ENCODE assay signal across 18 cellular contexts in genomic region chr2:5782103-5782502, GRCh38.
A peak's percentile ranks its signal among the peaks of the same experiment; 100 is the strongest.
DNase-seq lines count a peak whose midpoint lies in the region; ATAC-seq and TF ChIP-seq lines count a peak whose summit lies in the region.
"Had no signal": no experiment of that assay in that cellular context is flagged by ENCODE, and none has a peak within 500 bp of the region (broad histone marks: within the 10 kb centered on the region; RNA-seq: fewer than 3 reads in every experiment).

No MANE protein-coding gene starts in this region.

- no peaks in the 10 kb centered on the region for H3K9me2 ChIP-seq in PC-9 (ENCODE audit: insufficient read depth)

- no peak overlapping the region for H2BK5ac ChIP-seq in neuronal stem cell (ENCODE audit: low read length)

- DNase-seq in NCI-H345 (lab: John Stamatoyannopoulos, UW) (peak; percentile 4), NCI-H345 treated with DMSO at 0.1 percent for 48 hours (lab: John Stamatoyannopoulos, UW; ENCODE audit: unreplicated experiment) (no peak), H4 (ENCODE audit: low spot score) (peak; percentile 40), astrocyte of the hippocampus (ENCODE audit: low read depth, low spot score) (peak; percentile 31), neuronal stem cell (ENCODE audit: low spot score) (no peak), PC-9 (no peak)
- DNase-seq in stimulated activated CD4-positive, alpha-beta T cell treated with anti-CD3 and anti-CD28 coated beads, Interleukin-4, amount 100 ng/mL, for 24 hours: no peak
- DNase-seq: CD4-positive, CD25-positive, alpha-beta regulatory T cell; CD8-positive, alpha-beta memory T cell; COR-L47; DMS 273 treated with DMSO at 0.1 percent for 48 hours; DMS79; GDM1; HCEC 1CT; KBM-7 had no signal

- no peak for ATAC-seq in GM21515 (IDR thresholded peaks at IDR 0.05; ENCODE audit: unreplicated experiment)

- peak overlapping the region; percentile 42 for H2AK5ac ChIP-seq in neuronal stem cell (ENCODE audit: low read depth, low read length)

- H2BK120ac ChIP-seq in neuronal stem cell (ENCODE audit: low read depth, low read length): no peak overlapping the region

- H3K4me3 ChIP-seq in neuronal stem cell (ENCODE audit: low read length in 2 of 2) (no peak overlapping the region), PC-9 (no peak overlapping the region)
- H3K4me3 ChIP-seq: BLaER1 treated with 17β-estradiol and CSF1 and Interleukin-3, amounts not matched to agents 10 nM and 100 nM had no signal

- peak overlapping the region; percentile 72 for H3K18ac ChIP-seq in neuronal stem cell (ENCODE audit: low read length)

- H2BK12ac ChIP-seq in neuronal stem cell (ENCODE audit: low read length): no peak overlapping the region

- H3K23ac ChIP-seq in neuronal stem cell (ENCODE audit: low read depth, low read length, poor library complexity): no peak overlapping the region

- no peak overlapping the region for H3K9ac ChIP-seq in neuronal stem cell (ENCODE audit: low read depth, low read length, poor library complexity)
- H3K9ac ChIP-seq: BLaER1 treated with 17β-estradiol and CSF1 and Interleukin-3, amounts not matched to agents 10 nM and 100 nM had no signal

- intact Hi-C loops in PC-9 (cut with micrococcal nuclease; ENCODE audit: unreplicated experiment): no loop called here

- no peaks in the 10 kb centered on the region for H3K79me2 ChIP-seq in PC-9 (ENCODE audit: low read depth)

- POLR2A ChIA-PET in PC-9 (lab: Charles Lee; ENCODE audit: unreplicated experiment): no interaction called here

- H3K4me1 ChIP-seq in neuronal stem cell (ENCODE audit: control insufficient read depth in 2 of 2, insufficient read depth in 1 of 2, low read depth in 1 of 2, low read length in 2 of 2) (no peaks in the 10 kb centered on the region), PC-9 (replicated peaks; ENCODE audit: insufficient read depth) (no peaks in the 10 kb centered on the region)
- H3K4me1 ChIP-seq: BLaER1 treated with 17β-estradiol and CSF1 and Interleukin-3, amounts not matched to agents 10 nM and 100 nM had no signal

- H3K27ac ChIP-seq in neuronal stem cell (replicated peaks; ENCODE audit: low read length) (no peak overlapping the region), PC-9 (no peak overlapping the region)
- H3K27ac ChIP-seq: BLaER1 treated with 17β-estradiol and CSF1 and Interleukin-3, amounts not matched to agents 10 nM and 100 nM; HL-60 had no signal

- H3K4ac ChIP-seq in neuronal stem cell (ENCODE audit: low read length): no peak overlapping the region

- H3K9me3 ChIP-seq in neuronal stem cell (replicated peaks in 1 of 2; ENCODE audit: control insufficient read depth in 2 of 2, insufficient read depth in 1 of 2, low read depth in 1 of 2, low read length in 2 of 2) (peaks cover 0 to under 1% of the 10 kb centered on the region in 2 donors), PC-9 (ENCODE audit: insufficient read depth, low read depth) (no peaks in the 10 kb centered on the region)

- CTCF ChIA-PET in PC-9 (lab: Charles Lee): no interaction called here

- no peaks in the 10 kb centered on the region for H3K79me1 ChIP-seq in neuronal stem cell (ENCODE audit: low read depth, low read length)

- BruUV-seq in PC-9 (replicated peaks; lab: Mats Ljungman, UMichigan): no TSS peak

- WGBS in neuronal stem cell (ENCODE audit: extremely low coverage in 2 of 2, insufficient read length in 2 of 2, insufficient replicate concordance in 1 of 2), 2 donors: no CpG with 5 or more reads among the region's 6 CpGs

- no peak overlapping the region for H2BK15ac ChIP-seq in neuronal stem cell (ENCODE audit: low read length)

- no peaks in the 10 kb centered on the region for H4K20me1 ChIP-seq in PC-9 (ENCODE audit: insufficient read depth)
- H4K20me1 ChIP-seq: BLaER1 treated with 17β-estradiol and CSF1 and Interleukin-3, amounts not matched to agents 10 nM and 100 nM had no signal

- no peak overlapping the region for H4K8ac ChIP-seq in neuronal stem cell (ENCODE audit: low read depth, low read length)

- H3K27me3 ChIP-seq in neuronal stem cell (ENCODE audit: control insufficient read depth in 3 of 3, insufficient read depth in 3 of 3, low read depth in 1 of 3, low read length in 3 of 3) (no peaks in the 10 kb centered on the region), PC-9 (ENCODE audit: insufficient read depth, low read depth) (peaks cover 16% of the 10 kb centered on the region; the same call in 1 of the 2 replicates)
- H3K27me3 ChIP-seq: BLaER1 treated with 17β-estradiol and CSF1 and Interleukin-3, amounts not matched to agents 10 nM and 100 nM had no signal

- H3K4me2 ChIP-seq in neuronal stem cell (ENCODE audit: insufficient read depth, low read length, poor library complexity, severe bottlenecking) (no peak overlapping the region), PC-9 (no peak overlapping the region)
- H3K4me2 ChIP-seq: BLaER1 treated with 17β-estradiol and CSF1 and Interleukin-3, amounts not matched to agents 10 nM and 100 nM had no signal

- H3F3A ChIP-seq in PC-9 (ENCODE audit: insufficient read depth, low read depth): no peaks in the 10 kb centered on the region

- no peak for TF ChIP-seq CTCF in PC-9 (conservative IDR thresholded peaks at IDR 0.05)

- H4K91ac ChIP-seq in neuronal stem cell (ENCODE audit: low read depth, low read length, poor library complexity): no peak overlapping the region

- no peaks in the 10 kb centered on the region for H3K36me3 ChIP-seq in neuronal stem cell (replicated peaks in 1 of 2; ENCODE audit: control insufficient read depth in 2 of 2, insufficient read depth in 2 of 2, low read length in 2 of 2)
- no peaks in the 10 kb centered on the region for H3K36me3 ChIP-seq in PC-9 (ENCODE audit: low read depth)
- H3K36me3 ChIP-seq: BLaER1 treated with 17β-estradiol and CSF1 and Interleukin-3, amounts not matched to agents 10 nM and 100 nM had no signal

- H3K14ac ChIP-seq in neuronal stem cell (ENCODE audit: low read length): no peak overlapping the region

- H2AFZ ChIP-seq in neuronal stem cell (ENCODE audit: low read length) (peak overlapping the region; percentile 15), PC-9 (no peak overlapping the region)

Comparison
In these comparisons a context has a peak if more than half of its experiments do, and no peak if none do; other contexts are left out.
1. DNase-seq: peak in NCI-H345 (single experiment), H4 (single experiment) and astrocyte of the hippocampus (single experiment); none in NCI-H345 treated with DMSO at 0.1 percent for 48 hours (single experiment), neuronal stem cell (single experiment), PC-9 (0 of 2) and stimulated activated CD4-positive, alpha-beta T cell treated with anti-CD3 and anti-CD28 coated beads, Interleukin-4, amount 100 ng/mL, for 24 hours (single experiment).